Comparison of ENCODE assay signal across 12 cellular contexts in the genomic region with DNA sequence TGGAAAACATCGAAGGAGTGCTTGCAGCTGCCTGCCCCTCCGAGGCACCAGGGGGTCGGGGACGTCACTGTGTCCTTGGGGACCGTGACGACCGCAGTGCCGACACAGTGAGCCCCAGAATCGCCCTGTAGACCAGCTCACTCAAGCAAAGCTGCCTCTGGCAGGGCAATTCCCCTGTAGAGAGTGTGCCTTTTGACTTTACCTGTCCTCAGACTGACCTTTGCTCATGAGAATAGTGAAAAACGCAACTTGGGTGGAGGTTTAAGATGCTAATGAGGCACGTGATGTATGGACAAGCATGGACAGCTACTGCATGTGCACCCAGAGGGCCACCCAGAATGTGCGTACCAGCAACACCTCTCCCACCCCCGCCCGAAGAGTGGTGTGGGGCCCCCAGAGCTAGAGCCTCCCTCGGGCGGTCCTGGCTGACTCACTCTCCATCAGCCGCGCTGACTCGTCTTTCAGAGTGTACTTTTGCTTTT.
DNase-seq lines count a peak whose midpoint lies in the region; ATAC-seq and TF ChIP-seq lines count a peak whose summit lies in the region.
"Had no signal": no experiment of that assay in that cellular context is flagged by ENCODE, and none has a peak within 500 bp of the region (broad histone marks: within the 10 kb centered on the region; RNA-seq: fewer than 3 reads in every experiment).

No MANE protein-coding gene starts in this region.

- peak; percentile 20 for DNase-seq in RPMI8226
- DNase-seq in smooth muscle cell (lab: John Stamatoyannopoulos, UW; ENCODE audit: unreplicated experiment): no peak
- DNase-seq in AML-193 (lab: John Stamatoyannopoulos, UW): no peak
- no peak for DNase-seq in substantia nigra (lab: John Stamatoyannopoulos, UW)
- no peak for DNase-seq in psoas muscle
- DNase-seq: adrenal gland, Kasumi-1, left colon, WERI-Rb-1 had no signal

- peak overlapping the region; percentile 63 for H2AFZ ChIP-seq in smooth muscle cell (ENCODE audit: low read depth)

- H3K4me1 ChIP-seq in HEK293 (ENCODE audit: control insufficient read depth, insufficient read depth, low read length): peaks cover 7% of the 10 kb centered on the region; the same call in 1 of the 2 replicates
- peaks cover 6% of the 10 kb centered on the region for H3K4me1 ChIP-seq in smooth muscle cell (ENCODE audit: low read depth)
- H3K4me1 ChIP-seq in psoas muscle: no peaks in the 10 kb centered on the region
- H3K4me1 ChIP-seq: adrenal gland had no signal

- 51% methylated on average over 19 of the region's 19 CpGs for WGBS in smooth muscle cell (ENCODE audit: low lambda C conversion rate)
- 26 to 38% (median 29%) methylated on average over 19 of the region's 19 CpGs for WGBS in psoas muscle, 3 donors

- TF ChIP-seq CTCF in HEK293 (tag by site-specific recombination; IDR thresholded peaks at IDR 0.05) (no peak), smooth muscle cell (IDR thresholded peaks at IDR 0.05; ENCODE audit: borderline replicate concordance, insufficient read depth, poor library complexity, severe bottlenecking) (no peak), psoas muscle (IDR thresholded peaks at IDR 0.05) (no peak)

- H3K4me3 ChIP-seq in HEK293 (ENCODE audit: low read depth, low read length): peak overlapping the region; percentile 6; the same call in 1 of the 2 replicates
- peak overlapping the region; percentile 28 for H3K4me3 ChIP-seq in smooth muscle cell
- H3K4me3 ChIP-seq in psoas muscle: no peak overlapping the region
- H3K4me3 ChIP-seq: adrenal gland had no signal

- no peaks in the 10 kb centered on the region for H3K79me2 ChIP-seq in smooth muscle cell (ENCODE audit: low read depth)

- H3K9me3 ChIP-seq in HEK293 (ENCODE audit: control insufficient read depth, insufficient read depth, low read depth, low read length) (no peaks in the 10 kb centered on the region), smooth muscle cell (replicated peaks; ENCODE audit: low read depth) (no peaks in the 10 kb centered on the region), psoas muscle (no peaks in the 10 kb centered on the region)
- H3K9me3 ChIP-seq: adrenal gland had no signal

- CTCF ChIA-PET in HEK293 (lab: Yijun Ruan, JAX): no interaction called here

- no peaks in the 10 kb centered on the region for H3F3A ChIP-seq in smooth muscle cell (ENCODE audit: low read depth)

- no peak overlapping the region for H3K9ac ChIP-seq in smooth muscle cell (ENCODE audit: low read depth)

- H3K4me2 ChIP-seq in smooth muscle cell: peak overlapping the region; percentile 69

- H3K27me3 ChIP-seq in smooth muscle cell (ENCODE audit: low read depth) (no peaks in the 10 kb centered on the region), psoas muscle (ENCODE audit: insufficient read depth in 3 of 3, low read length in 2 of 3) (peaks cover 0 to 27% (median 6%) of the 10 kb centered on the region in 3 donors)
- H3K27me3 ChIP-seq: adrenal gland had no signal

- H3K27ac ChIP-seq in HEK293 (ENCODE audit: extremely low read depth, low read depth, low read length): no peak overlapping the region
- H3K27ac ChIP-seq in smooth muscle cell (ENCODE audit: low read depth): no peak overlapping the region
- H3K27ac ChIP-seq in substantia nigra (ENCODE audit: low read depth, low read length, poor library complexity, severe bottlenecking): no peak overlapping the region
- H3K27ac ChIP-seq in psoas muscle: no peak overlapping the region
- H3K27ac ChIP-seq: adrenal gland, epithelial cell of prostate, WERI-Rb-1 had no signal

- no peaks in the 10 kb centered on the region for H3K36me3 ChIP-seq in HEK293 (ENCODE audit: control insufficient read depth in 2 of 2, insufficient read depth in 1 of 2, low read length in 2 of 2)
- H3K36me3 ChIP-seq in smooth muscle cell (ENCODE audit: low read depth): no peaks in the 10 kb centered on the region
- H3K36me3 ChIP-seq in psoas muscle (ENCODE audit: insufficient read depth in 1 of 2, low read depth in 1 of 2): no peaks in the 10 kb centered on the region
- H3K36me3 ChIP-seq: adrenal gland, WERI-Rb-1 had no signal

- H4K20me1 ChIP-seq in smooth muscle cell (ENCODE audit: low read depth): no peaks in the 10 kb centered on the region

- intact Hi-C loops in psoas muscle (cut with DNase I): no loop called here

- peak; percentile 54 for ATAC-seq in GM19023 (IDR thresholded peaks at IDR 0.05; ENCODE audit: unreplicated experiment)
- no peak for ATAC-seq in psoas muscle
- ATAC-seq: left colon had no signal

- POLR2A ChIA-PET in HEK293 (lab: Yijun Ruan, JAX): no interaction called here

TF ChIP-seq in HEK293, 187 proteins besides CTCF, POLR2A, EP300 and RAD21 (continues in another document):
- TF ChIP-seq ZFHX2 (tag by site-specific recombination; conservative IDR thresholded peaks at IDR 0.05): peak; percentile 49; the same call in 1 of the 2 replicates
- TF ChIP-seq ZNF324 (tag by site-specific recombination; IDR thresholded peaks at IDR 0.05): no peak
- no peak for TF ChIP-seq ZNF521 (tag by site-specific recombination; IDR thresholded peaks at IDR 0.05)
- TF ChIP-seq ZNF292 (tag by site-specific recombination; IDR thresholded peaks at IDR 0.05; ENCODE audit: borderline replicate concordance, low read depth): no peak
- TF ChIP-seq, protein P1, sequence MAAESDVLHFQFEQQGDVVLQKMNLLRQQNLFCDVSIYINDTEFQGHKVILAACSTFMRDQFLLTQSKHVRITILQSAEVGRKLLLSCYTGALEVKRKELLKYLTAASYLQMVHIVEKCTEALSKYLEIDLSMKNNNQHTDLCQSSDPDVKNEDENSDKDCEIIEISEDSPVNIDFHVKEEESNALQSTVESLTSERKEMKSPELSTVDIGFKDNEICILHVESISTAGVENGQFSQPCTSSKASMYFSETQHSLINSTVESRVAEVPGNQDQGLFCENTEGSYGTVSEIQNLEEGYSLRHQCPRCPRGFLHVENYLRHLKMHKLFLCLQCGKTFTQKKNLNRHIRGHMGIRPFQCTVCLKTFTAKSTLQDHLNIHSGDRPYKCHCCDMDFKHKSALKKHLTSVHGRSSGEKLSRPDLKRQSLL (tag by site-specific recombination; IDR thresholded peaks at IDR 0.05): no peak
- TF ChIP-seq ZNF600 (tag by site-specific recombination; IDR thresholded peaks at IDR 0.05): no peak
- TF ChIP-seq YY2 (tag by site-specific recombination; IDR thresholded peaks at IDR 0.05): no peak
- TF ChIP-seq GLIS1 (tag by site-specific recombination; IDR thresholded peaks at IDR 0.05): peak; percentile 84
- TF ChIP-seq ZNF664 (tag by site-specific recombination; IDR thresholded peaks at IDR 0.05): no peak
- TF ChIP-seq ZNF433 (tag by site-specific recombination; IDR thresholded peaks at IDR 0.05; ENCODE audit: low read depth): no peak
- TF ChIP-seq, protein P2, sequence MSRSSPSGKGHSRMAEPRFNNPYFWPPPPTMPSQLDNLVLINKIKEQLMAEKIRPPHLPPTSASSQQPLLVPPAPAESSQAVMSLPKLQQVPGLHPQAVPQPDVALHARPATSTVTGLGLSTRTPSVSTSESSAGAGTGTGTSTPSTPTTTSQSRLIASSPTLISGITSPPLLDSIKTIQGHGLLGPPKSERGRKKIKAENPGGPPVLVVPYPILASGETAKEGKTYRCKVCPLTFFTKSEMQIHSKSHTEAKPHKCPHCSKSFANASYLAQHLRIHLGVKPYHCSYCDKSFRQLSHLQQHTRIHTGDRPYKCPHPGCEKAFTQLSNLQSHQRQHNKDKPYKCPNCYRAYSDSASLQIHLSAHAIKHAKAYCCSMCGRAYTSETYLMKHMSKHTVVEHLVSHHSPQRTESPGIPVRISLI (tag by site-specific recombination; IDR thresholded peaks at IDR 0.05): no peak
- TF ChIP-seq ZNF701 (tag by site-specific recombination; IDR thresholded peaks at IDR 0.05): no peak
- TF ChIP-seq, protein P3, sequence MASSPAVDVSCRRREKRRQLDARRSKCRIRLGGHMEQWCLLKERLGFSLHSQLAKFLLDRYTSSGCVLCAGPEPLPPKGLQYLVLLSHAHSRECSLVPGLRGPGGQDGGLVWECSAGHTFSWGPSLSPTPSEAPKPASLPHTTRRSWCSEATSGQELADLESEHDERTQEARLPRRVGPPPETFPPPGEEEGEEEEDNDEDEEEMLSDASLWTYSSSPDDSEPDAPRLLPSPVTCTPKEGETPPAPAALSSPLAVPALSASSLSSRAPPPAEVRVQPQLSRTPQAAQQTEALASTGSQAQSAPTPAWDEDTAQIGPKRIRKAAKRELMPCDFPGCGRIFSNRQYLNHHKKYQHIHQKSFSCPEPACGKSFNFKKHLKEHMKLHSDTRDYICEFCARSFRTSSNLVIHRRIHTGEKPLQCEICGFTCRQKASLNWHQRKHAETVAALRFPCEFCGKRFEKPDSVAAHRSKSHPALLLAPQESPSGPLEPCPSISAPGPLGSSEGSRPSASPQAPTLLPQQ (tag by site-specific recombination; IDR thresholded peaks at IDR 0.05): peak; percentile 76; the same call in 1 of the 2 replicates
- no peak for TF ChIP-seq ZBTB21 (tag by site-specific recombination; IDR thresholded peaks at IDR 0.05)
- TF ChIP-seq ZNF211 (tag by site-specific recombination; IDR thresholded peaks at IDR 0.05; ENCODE audit: low read depth): no peak
- TF ChIP-seq ZNF560 (tag by site-specific recombination; IDR thresholded peaks at IDR 0.05; ENCODE audit: borderline replicate concordance): no peak
- no peak for TF ChIP-seq SP3 (tag by site-specific recombination; IDR thresholded peaks at IDR 0.05)
- peak; percentile 72 for TF ChIP-seq ZNF335 (tag by site-specific recombination; conservative IDR thresholded peaks at IDR 0.05)
- no peak for TF ChIP-seq ZNF571 (tag by site-specific recombination; IDR thresholded peaks at IDR 0.05)
- no peak for TF ChIP-seq ZNF391 (tag by site-specific recombination; IDR thresholded peaks at IDR 0.05; ENCODE audit: borderline replicate concordance, low read depth)
- no peak for TF ChIP-seq ZNF146 (tag by site-specific recombination; IDR thresholded peaks at IDR 0.05)
- TF ChIP-seq, protein P4, sequence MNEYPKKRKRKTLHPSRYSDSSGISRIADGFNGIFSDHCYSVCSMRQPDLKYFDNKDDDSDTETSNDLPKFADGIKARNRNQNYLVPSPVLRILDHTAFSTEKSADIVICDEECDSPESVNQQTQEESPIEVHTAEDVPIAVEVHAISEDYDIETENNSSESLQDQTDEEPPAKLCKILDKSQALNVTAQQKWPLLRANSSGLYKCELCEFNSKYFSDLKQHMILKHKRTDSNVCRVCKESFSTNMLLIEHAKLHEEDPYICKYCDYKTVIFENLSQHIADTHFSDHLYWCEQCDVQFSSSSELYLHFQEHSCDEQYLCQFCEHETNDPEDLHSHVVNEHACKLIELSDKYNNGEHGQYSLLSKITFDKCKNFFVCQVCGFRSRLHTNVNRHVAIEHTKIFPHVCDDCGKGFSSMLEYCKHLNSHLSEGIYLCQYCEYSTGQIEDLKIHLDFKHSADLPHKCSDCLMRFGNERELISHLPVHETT (tag by site-specific recombination; IDR thresholded peaks at IDR 0.05): no peak
- TF ChIP-seq SALL2 (tag by site-specific recombination; IDR thresholded peaks at IDR 0.05; ENCODE audit: borderline replicate concordance): no peak
- TF ChIP-seq ZNF473 (tag by site-specific recombination; IDR thresholded peaks at IDR 0.05): no peak
